In genomic region chr2:10407841-10408648, GRCh38 we compare ENCODE assay signal across 8 cellular contexts. TPM values are rescaled to one million over a fixed set of nuclear protein-coding genes. Genes with fewer than 3 reads are reported as not detected.
DNase-seq lines count a peak whose midpoint lies in the region; ATAC-seq lines count a peak whose summit lies in the region.

No MANE protein-coding gene starts in this region.

- H3K4me1 Mint-ChIP-seq in activated naive CD4-positive, alpha-beta T cell treated with anti-CD3 and anti-CD28 coated beads, Interleukin-2, amount 10 ng/mL, durations not matched to agents 7 days and 5 days = peaks cover 45% of the 10 kb centered on the region

- peak; percentile 36 for ATAC-seq in HG03108 (IDR thresholded peaks at IDR 0.05; ENCODE audit: unreplicated experiment)
- ATAC-seq in left ventricle myocardium superior = peak; percentile 18

- intact Hi-C loops in left ventricle myocardium superior (cut with micrococcal nuclease) = loop anchor here (5.0 to 10.0 kb wide), 2 partner anchors 83 to 261 kb away; no protein-coding TSS in a partner anchor

- peak overlapping the region; percentile 56 for H3K4me3 Mint-ChIP-seq in activated naive CD4-positive, alpha-beta T cell treated with anti-CD3 and anti-CD28 coated beads, Interleukin-2, amount 10 ng/mL, durations not matched to agents 7 days and 5 days

- H3K9me3 Mint-ChIP-seq in activated naive CD4-positive, alpha-beta T cell treated with anti-CD3 and anti-CD28 coated beads, Interleukin-2, amount 10 ng/mL, durations not matched to agents 7 days and 5 days = no peaks in the 10 kb centered on the region

- CTCF ChIA-PET in activated naive CD4-positive, alpha-beta T cell treated with anti-CD3 and anti-CD28 coated beads, Interleukin-2, amount 10 ng/mL, durations not matched to agents 7 days and 5 days (lab: Charles Lee) = interaction anchor here (0.8 to 4.7 kb wide), 38 partner anchors 12 to 336 kb away, joined by 3 to 72 read pairs (median 5); partner anchors contain the start of gene HPCAL1

- DNase-seq in NCI-H2227 (lab: John Stamatoyannopoulos, UW; ENCODE audit: unreplicated experiment) (peak; percentile 35), NCI-H2227 treated with DMSO at 0.1 percent for 48 hours (lab: John Stamatoyannopoulos, UW) (no peak), RPMI8226 (peak; percentile 93), left ventricle myocardium superior (no peak), NCI-H524 (lab: John Stamatoyannopoulos, UW) (no peak)
- peak; percentile 72 for DNase-seq in activated naive CD4-positive, alpha-beta T cell treated with anti-CD3 and anti-CD28 coated beads, Interleukin-2, amount 10 ng/mL, durations not matched to agents 7 days and 5 days
- peak; percentile 53 for DNase-seq in stimulated activated CD4-positive, alpha-beta T cell treated with anti-CD3 and anti-CD28 coated beads, Interleukin-4, amount 100 ng/mL, for 1 hour

- no peaks in the 10 kb centered on the region for H3K27me3 Mint-ChIP-seq in activated naive CD4-positive, alpha-beta T cell treated with anti-CD3 and anti-CD28 coated beads, Interleukin-2, amount 10 ng/mL, durations not matched to agents 7 days and 5 days

- H3K27ac Mint-ChIP-seq in activated naive CD4-positive, alpha-beta T cell treated with anti-CD3 and anti-CD28 coated beads, Interleukin-2, amount 10 ng/mL, durations not matched to agents 7 days and 5 days = peak overlapping the region; percentile 92

- H3K36me3 Mint-ChIP-seq in activated naive CD4-positive, alpha-beta T cell treated with anti-CD3 and anti-CD28 coated beads, Interleukin-2, amount 10 ng/mL, durations not matched to agents 7 days and 5 days = peaks cover 28% of the 10 kb centered on the region

RNA-seq across cellular contexts. Expression of gene ODC1, which starts 40.1 kb away (rescaled TPM):
- total RNA-seq in left ventricle myocardium superior = 26.4 TPM

Comparison
In these comparisons a context has a peak if more than half of its experiments do, and no peak if none do; other contexts are left out.
1. DNase-seq: peak in NCI-H2227 (single experiment), RPMI8226 (single experiment), activated naive CD4-positive, alpha-beta T cell treated with anti-CD3 and anti-CD28 coated beads, Interleukin-2, amount 10 ng/mL, durations not matched to agents 7 days and 5 days (single experiment) and stimulated activated CD4-positive, alpha-beta T cell treated with anti-CD3 and anti-CD28 coated beads, Interleukin-4, amount 100 ng/mL, for 1 hour (single experiment); none in NCI-H2227 treated with DMSO at 0.1 percent for 48 hours (single experiment), left ventricle myocardium superior (single experiment) and NCI-H524 (0 of 2).